16 cellular contexts compared by ENCODE assay signal in the genomic region with DNA sequence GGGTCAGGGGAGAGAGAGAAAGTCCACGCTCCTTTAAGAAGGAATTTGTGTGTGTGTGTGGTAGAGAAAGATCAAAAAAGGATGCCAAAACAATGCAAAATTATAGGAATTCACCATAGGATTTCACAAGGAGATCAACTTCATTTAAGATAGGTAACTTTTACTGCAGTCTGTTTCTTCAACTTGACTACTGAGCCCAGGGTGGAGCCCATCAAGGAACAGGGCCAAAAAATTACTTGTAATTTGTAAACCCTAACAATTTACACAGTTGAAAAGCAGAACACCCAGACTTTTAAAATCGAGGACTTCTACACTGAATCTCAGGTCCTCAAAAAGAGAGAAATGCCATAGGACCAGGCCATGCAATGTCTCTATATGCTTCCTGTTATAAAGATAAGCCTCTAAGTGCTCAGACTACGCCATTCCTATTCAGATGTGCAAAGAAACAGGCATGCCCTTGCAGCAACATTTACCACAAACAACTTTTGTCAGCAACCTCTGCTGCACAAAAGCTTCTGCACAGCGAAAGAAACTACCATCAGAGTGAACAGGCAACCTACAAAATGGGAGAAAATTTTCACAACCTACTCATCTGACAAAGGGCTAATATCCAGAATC. TPM values are rescaled to one million over a fixed set of nuclear protein-coding genes. Genes with fewer than 3 reads are reported as not detected.
DNase-seq lines count a peak whose midpoint lies in the region; ATAC-seq and TF ChIP-seq lines count a peak whose summit lies in the region.
"Had no signal": no experiment of that assay in that cellular context is flagged by ENCODE, and none has a peak within 500 bp of the region (broad histone marks: within the 10 kb centered on the region; RNA-seq: fewer than 3 reads in every experiment).

No MANE protein-coding gene starts in this region.

- peaks cover 58 to 63% of the 10 kb centered on the region in 2 donors for H3K36me3 Mint-ChIP-seq in CD4-positive, alpha-beta memory T cell
- peaks cover 58% of the 10 kb centered on the region for H3K36me3 Mint-ChIP-seq in activated naive CD8-positive, alpha-beta T cell treated with anti-CD3 and anti-CD28 coated beads for 36 hours

- in situ Hi-C loops in KBM-7 (cut with MboI; ENCODE audit: low pct_unique_long_range_greater_than_20kb, low sequenced_read_pairs): no loop called here

- intact Hi-C loops in CD4-positive, alpha-beta memory T cell (cut with micrococcal nuclease): loop anchor here (1.0 to 2.0 kb wide), 2 partner anchors 12 to 42 kb away; a partner anchor contains a TSS

- DNase-seq in CD4-positive, alpha-beta memory T cell: peak in 4 of 5 donors; percentile 53 to 76 (median 72)
- DNase-seq in KBM-7 (peak; percentile 72), lung (ENCODE audit: low spot score) (no peak), anterior cingulate cortex (lab: John Stamatoyannopoulos, UW) (no peak)
- DNase-seq in activated naive CD8-positive, alpha-beta T cell treated with anti-CD3 and anti-CD28 coated beads for 36 hours: no peak
- DNase-seq: adrenal gland; cortex of kidney; H9; MM.1S; NCI-H2171; stimulated activated CD4-positive, alpha-beta T cell treated with anti-CD3 and anti-CD28 coated beads, Interleukin-2, amount 100 ng/mL, for 24 hours had no signal

- peak overlapping the region; percentile 34 to 87 (median 78) for H3K4me3 Mint-ChIP-seq in CD4-positive, alpha-beta memory T cell
- H3K4me3 Mint-ChIP-seq in activated naive CD8-positive, alpha-beta T cell treated with anti-CD3 and anti-CD28 coated beads for 36 hours: peak overlapping the region; percentile 33
- H3K4me3 Mint-ChIP-seq: H9 had no signal

- POLR2A ChIA-PET in CD4-positive, alpha-beta memory T cell (lab: Charles Lee; ENCODE audit: partially characterized antibody): interaction anchor here (0.6 to 7.0 kb wide), 13 partner anchors 10 to 199 kb away, joined by 3 to 120 read pairs (median 5); a partner anchor contains a TSS

- H3K4me1 Mint-ChIP-seq in CD4-positive, alpha-beta memory T cell: peaks cover 53 to 87% (median 72%) of the 10 kb centered on the region in 4 donors
- peaks cover 58% of the 10 kb centered on the region for H3K4me1 Mint-ChIP-seq in activated naive CD8-positive, alpha-beta T cell treated with anti-CD3 and anti-CD28 coated beads for 36 hours
- H3K4me1 Mint-ChIP-seq: H9 had no signal

- TF ChIP-seq CTCF in lung (IDR thresholded peaks at IDR 0.05; ENCODE audit: control extremely low read depth, extremely low read depth): no peak

- H3K4me3 ChIP-seq in CD4-positive, alpha-beta memory T cell (ENCODE audit: low read length in 2 of 2): peak overlapping the region in 1 of 2 donors; percentile 4
- H3K4me3 ChIP-seq in lung: no peak overlapping the region
- H3K4me3 ChIP-seq: adrenal gland, SK-N-MC had no signal

- peaks cover 7 to 84% (median 72%) of the 10 kb centered on the region in 8 donors for H3K9me3 Mint-ChIP-seq in CD4-positive, alpha-beta memory T cell
- peaks cover 42% of the 10 kb centered on the region for H3K9me3 Mint-ChIP-seq in activated naive CD8-positive, alpha-beta T cell treated with anti-CD3 and anti-CD28 coated beads for 36 hours

- H3K9me3 ChIP-seq in CD4-positive, alpha-beta memory T cell (ENCODE audit: control insufficient read depth in 1 of 2, low read length in 2 of 2): no peaks in the 10 kb centered on the region
- peaks cover 2 to 5% of the 10 kb centered on the region in 2 donors for H3K9me3 ChIP-seq in lung (ENCODE audit: control insufficient read depth in 2 of 2, insufficient read depth in 1 of 2, low read length in 1 of 2)
- H3K9me3 ChIP-seq: adrenal gland had no signal

- WGBS in lung, 2 donors: 19 to 29% methylated on average over 4 of the region's 4 CpGs

- H3K36me3 ChIP-seq in CD4-positive, alpha-beta memory T cell (ENCODE audit: insufficient read depth, low read length): no peaks in the 10 kb centered on the region
- no peaks in the 10 kb centered on the region for H3K36me3 ChIP-seq in lung (ENCODE audit: control insufficient read depth in 2 of 2, insufficient read depth in 2 of 2, low read length in 2 of 2)
- H3K36me3 ChIP-seq: adrenal gland had no signal

- H3K27ac Mint-ChIP-seq in CD4-positive, alpha-beta memory T cell: peak overlapping the region; percentile 79 to 96 (median 94)
- H3K27ac Mint-ChIP-seq in activated naive CD8-positive, alpha-beta T cell treated with anti-CD3 and anti-CD28 coated beads for 36 hours: peak overlapping the region; percentile 80
- H3K27ac Mint-ChIP-seq: H9 had no signal

- ATAC-seq in lung (ENCODE audit: insufficient read depth, low FRiP score) (peak; percentile 72), GM21515 (IDR thresholded peaks at IDR 0.05; ENCODE audit: unreplicated experiment) (no peak), HG03378 (IDR thresholded peaks at IDR 0.05; ENCODE audit: unreplicated experiment) (no peak)

- peak overlapping the region; percentile 40 for H3K27ac ChIP-seq in CD4-positive, alpha-beta memory T cell (ENCODE audit: low read depth, low read length)
- peak overlapping the region; percentile 26 to 79 for H3K27ac ChIP-seq in lung (ENCODE audit: low read depth in 1 of 2, low read length in 1 of 2)
- H3K27ac ChIP-seq: adrenal gland, SK-N-MC had no signal

- CTCF ChIA-PET in CD4-positive, alpha-beta memory T cell (lab: Charles Lee; ENCODE audit: partially characterized antibody): no interaction called here

- H3K27me3 ChIP-seq in CD4-positive, alpha-beta memory T cell (ENCODE audit: insufficient read depth, low read length): no peaks in the 10 kb centered on the region
- H3K27me3 ChIP-seq in lung (ENCODE audit: control insufficient read depth, insufficient read depth): no peaks in the 10 kb centered on the region
- H3K27me3 ChIP-seq: adrenal gland had no signal

- peaks cover 64% of the 10 kb centered on the region for H3K4me1 ChIP-seq in CD4-positive, alpha-beta memory T cell (ENCODE audit: insufficient read depth, low read length)
- H3K4me1 ChIP-seq in lung (ENCODE audit: control insufficient read depth in 2 of 2, insufficient read depth in 2 of 2, low read length in 2 of 2): peaks cover 0 to 1% of the 10 kb centered on the region in 2 donors
- H3K4me1 ChIP-seq: adrenal gland had no signal

- H3K27me3 Mint-ChIP-seq in CD4-positive, alpha-beta memory T cell: no peaks in the 10 kb centered on the region
- H3K27me3 Mint-ChIP-seq in activated naive CD8-positive, alpha-beta T cell treated with anti-CD3 and anti-CD28 coated beads for 36 hours: no peaks in the 10 kb centered on the region

RNA-seq across cellular contexts. Expression of a gene that starts 10.6 kb away (rescaled TPM):
- 100 to 1,000 TPM; 418 to 448 TPM for total RNA-seq in CD4-positive, alpha-beta memory T cell
- polyA plus RNA-seq in CD4-positive, alpha-beta memory T cell: 100 to 1,000 TPM; 449 to 613 TPM
- 10 to 100 TPM; 72.0 to 72.7 TPM for total RNA-seq in activated naive CD8-positive, alpha-beta T cell treated with anti-CD3 and anti-CD28 coated beads for 36 hours
- 10 to 100 TPM; 49.0 to 66.2 TPM for total RNA-seq in lung
- 10 to 100 TPM; 26.2 to 48.3 TPM for polyA plus RNA-seq in lung
- total RNA-seq: G401, H9 had no signal
- polyA plus RNA-seq: BJ had no signal

RNA-seq across cellular contexts. Expression of a gene that starts 42.0 kb away (rescaled TPM):
- total RNA-seq in CD4-positive, alpha-beta memory T cell: 100 to 1,000 TPM; 464 to 476 TPM
- 1,000 to 10,000 TPM in 1 of 2 donors, 100 to 1,000 TPM in 1; 557 to 1,096 TPM for polyA plus RNA-seq in CD4-positive, alpha-beta memory T cell
- total RNA-seq in activated naive CD8-positive, alpha-beta T cell treated with anti-CD3 and anti-CD28 coated beads for 36 hours: 10 to 100 TPM; 36.1 to 37.9 TPM
- total RNA-seq in lung: 10 to 100 TPM; 20.6 to 30.8 TPM
- 10 to 100 TPM; 39.8 to 54.7 TPM for polyA plus RNA-seq in lung
- total RNA-seq: G401, H9 had no signal
- polyA plus RNA-seq: BJ had no signal

Comparison
In these comparisons a context has a peak if more than half of its experiments do, and no peak if none do; other contexts are left out.
1. DNase-seq: peak in CD4-positive, alpha-beta memory T cell (4 of 5) and KBM-7 (single experiment); none in activated naive CD8-positive, alpha-beta T cell treated with anti-CD3 and anti-CD28 coated beads for 36 hours (single experiment), lung (single experiment) and anterior cingulate cortex (0 of 58).
2. RNA of a gene that starts 10.6 kb away (total RNA-seq): 418 to 448 TPM in CD4-positive, alpha-beta memory T cell; 72.0 to 72.7 TPM in activated naive CD8-positive, alpha-beta T cell treated with anti-CD3 and anti-CD28 coated beads for 36 hours and 49.0 to 66.2 TPM in lung; every median in the first group is over 4 times any median in the second.
3. RNA of a gene that starts 42.0 kb away (total RNA-seq): 464 to 476 TPM in CD4-positive, alpha-beta memory T cell; 36.1 to 37.9 TPM in activated naive CD8-positive, alpha-beta T cell treated with anti-CD3 and anti-CD28 coated beads for 36 hours and 20.6 to 30.8 TPM in lung; every median in the first group is over 10 times any median in the second.